ENCODE assay signal across 2 cellular contexts in the genomic region with DNA sequence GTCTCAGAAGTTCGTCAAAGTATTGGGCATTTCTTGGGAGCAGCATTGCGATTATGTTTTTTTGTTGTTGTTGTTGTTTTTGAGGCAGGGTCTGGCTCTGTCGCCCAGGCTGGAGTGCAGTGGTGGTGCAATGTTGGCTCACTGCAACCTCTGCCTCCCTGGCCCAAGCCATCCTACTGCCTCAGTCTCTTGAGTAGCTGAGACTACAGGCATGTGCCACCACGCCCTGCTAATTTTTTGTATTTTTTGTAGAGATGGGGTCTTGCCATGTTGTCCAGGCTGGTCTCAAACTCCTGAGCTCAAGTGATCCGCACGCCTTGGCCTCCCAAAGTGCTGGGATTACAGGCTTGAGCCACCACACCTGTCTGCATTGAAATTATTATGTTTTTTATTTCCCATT.
DNase-seq lines count a peak whose midpoint lies in the region; ATAC-seq and TF ChIP-seq lines count a peak whose summit lies in the region.
"Not testable (repeated sequence)": the region's sequence is repeated elsewhere in the genome, so short reads cannot be mapped to it uniquely, and the experiment has no call there.

No MANE protein-coding gene starts in this region.

- H3K36me3 Mint-ChIP-seq in WTC11: not testable (repeated sequence)

- H3K4me3 ChIP-seq in HEK293 (ENCODE audit: low read depth, low read length): not testable (repeated sequence)

- not testable (repeated sequence) for H3K9me3 ChIP-seq in HEK293 (ENCODE audit: control insufficient read depth, insufficient read depth, low read depth, low read length)

- not testable (repeated sequence) for H3K4me3 Mint-ChIP-seq in WTC11

- POLR2A ChIA-PET in HEK293 (lab: Yijun Ruan, JAX): not testable (repeated sequence)
- POLR2A ChIA-PET in WTC11 (lab: Charles Lee): interaction anchor here (0.6 kb wide), 1 partner anchor 221 kb away, joined by 3 read pairs; no protein-coding TSS in a partner anchor

- not testable (repeated sequence) for H3K36me3 ChIP-seq in HEK293 (ENCODE audit: control insufficient read depth in 2 of 2, insufficient read depth in 1 of 2, low read length in 2 of 2)

- not testable (repeated sequence) for ATAC-seq in WTC11

- H3K4me1 Mint-ChIP-seq in WTC11: not testable (repeated sequence)

- H3K9me3 Mint-ChIP-seq in WTC11: not testable (repeated sequence)

- CTCF ChIA-PET in HEK293 (lab: Yijun Ruan, JAX): interaction anchor here (1.0 kb wide), 1 partner anchor 13 kb away, joined by 3 read pairs; no protein-coding TSS in a partner anchor
- CTCF ChIA-PET in WTC11 (lab: Charles Lee): interaction anchor here (2.8 kb wide), 1 partner anchor 13 kb away, joined by 8 read pairs; no protein-coding TSS in a partner anchor

- not testable (repeated sequence) for H3K4me1 ChIP-seq in HEK293 (ENCODE audit: control insufficient read depth, insufficient read depth, low read length)

- not testable (repeated sequence) for TF ChIP-seq CTCF in HEK293 (tag by site-specific recombination; IDR thresholded peaks at IDR 0.05); WTC11 (IDR thresholded peaks at IDR 0.05)

- not testable (repeated sequence) for H3K27me3 Mint-ChIP-seq in WTC11 (ENCODE audit: low read depth)

- DNase-seq in WTC11 (ENCODE audit: low spot score): not testable (repeated sequence)

- not testable (repeated sequence) for H3K27ac ChIP-seq in HEK293 (ENCODE audit: extremely low read depth, low read depth, low read length)

- H3K27ac Mint-ChIP-seq in WTC11: not testable (repeated sequence)

TF ChIP-seq in HEK293, 187 proteins besides CTCF, POLR2A, EP300 and RAD21:
- peak; percentile 77; the same call in 1 of the 2 replicates for TF ChIP-seq ZNF121 (tag by site-specific recombination; IDR thresholded peaks at IDR 0.05)

TF ChIP-seq in WTC11, 78 proteins besides CTCF, POLR2A, EP300 and RAD21:
- peak; percentile 78; the same call in 1 of the 2 replicates for TF ChIP-seq ZNF121 (CRISPR knock-in tag; IDR thresholded peaks at IDR 0.05)
TF ChIP-seq in WTC11: peak in this region for 1; not testable (repeated sequence) for 77.
